Comparison of ENCODE assay signal across 9 cellular contexts in genomic region chr17:57783338-57783742, GRCh38. TPM values are rescaled to one million over a fixed set of nuclear protein-coding genes. Genes with fewer than 3 reads are reported as not detected.
DNase-seq lines count a peak whose midpoint lies in the region; ATAC-seq and TF ChIP-seq lines count a peak whose summit lies in the region.
"Had no signal": no experiment of that assay in that cellular context is flagged by ENCODE, and none has a peak within 500 bp of the region (broad histone marks: within the 10 kb centered on the region; RNA-seq: fewer than 3 reads in every experiment).

No MANE protein-coding gene starts in this region.

- peak overlapping the region; percentile 40 for H3K4me2 ChIP-seq in trophoblast cell (ENCODE audit: low read length)

- H2BK12ac ChIP-seq in trophoblast cell (ENCODE audit: low read length), result peak overlapping the region; percentile 42

- H3K79me1 ChIP-seq in trophoblast cell (ENCODE audit: low read length), result peaks cover 11% of the 10 kb centered on the region

- H3K18ac ChIP-seq in trophoblast cell (ENCODE audit: low read length), result no peak overlapping the region

- no peaks in the 10 kb centered on the region for H3K36me3 ChIP-seq in trophoblast cell (ENCODE audit: control insufficient read depth in 1 of 2, insufficient read depth in 2 of 2, low read length in 2 of 2)
- H3K36me3 ChIP-seq in upper lobe of right lung, result no peaks in the 10 kb centered on the region

- TF ChIP-seq CTCF in upper lobe of right lung (IDR thresholded peaks at IDR 0.05), result peak; percentile 81

- H3K9me3 ChIP-seq in trophoblast cell (ENCODE audit: insufficient read depth, low read depth, low read length) (no peaks in the 10 kb centered on the region), upper lobe of right lung (no peaks in the 10 kb centered on the region)

- no peaks in the 10 kb centered on the region for H3K27me3 ChIP-seq in trophoblast cell (ENCODE audit: insufficient read depth, low read length)
- H3K27me3 ChIP-seq in upper lobe of right lung, result no peaks in the 10 kb centered on the region

- H3K27ac ChIP-seq in trophoblast cell (ENCODE audit: low read depth, low read length) (no peak overlapping the region), upper lobe of right lung (no peak overlapping the region)

- DNase-seq in DMS153 treated with DMSO at 0.1 percent for 48 hours (lab: John Stamatoyannopoulos, UW; ENCODE audit: unreplicated experiment), result peak; percentile 76
- peak; percentile 47 for DNase-seq in LoVo (ENCODE audit: low spot score)
- peak; percentile 61 for DNase-seq in SHP77 treated with DMSO at 0.1 percent for 48 hours (lab: John Stamatoyannopoulos, UW)
- DNase-seq in activated effector memory CD4-positive, alpha-beta T cell treated with Interleukin-2 at 50 U/mL for 16 hours, result peak; percentile 58
- DNase-seq in globus pallidus (ENCODE audit: low spot score), result peak; percentile 56
- peak; percentile 18 to 52 for DNase-seq in trophoblast cell
- DNase-seq in upper lobe of right lung, result peak; percentile 87

- H3K9ac ChIP-seq in trophoblast cell (ENCODE audit: low read length), result no peak overlapping the region

- H3K14ac ChIP-seq in trophoblast cell (ENCODE audit: low read length), result no peak overlapping the region

- ATAC-seq in upper lobe of right lung, result peak; percentile 93
- ATAC-seq in GM21515 (IDR thresholded peaks at IDR 0.05; ENCODE audit: unreplicated experiment), result no peak

- H4K91ac ChIP-seq in trophoblast cell (ENCODE audit: low read depth, low read length), result no peak overlapping the region

- H3K4me1 ChIP-seq in trophoblast cell (ENCODE audit: control insufficient read depth in 1 of 2, insufficient read depth in 2 of 2, low read length in 2 of 2) (peaks cover 7 to 10% of the 10 kb centered on the region in 2 experiments), upper lobe of right lung (peaks cover 19% of the 10 kb centered on the region)

- no CpG with 5 or more reads among the region's 25 CpGs for WGBS in trophoblast cell (ENCODE audit: extremely low coverage, insufficient coverage, insufficient read length)

- intact Hi-C loops in upper lobe of right lung (cut with DNase I), result no loop called here

- H3K23ac ChIP-seq in trophoblast cell (ENCODE audit: low read length), result no peak overlapping the region

- H3K79me2 ChIP-seq in trophoblast cell (ENCODE audit: control insufficient read depth, insufficient read depth, low read length, poor library complexity), result no peaks in the 10 kb centered on the region

- H3K4ac ChIP-seq in trophoblast cell (ENCODE audit: low read depth, low read length), result no peak overlapping the region

- no peak overlapping the region for H4K12ac ChIP-seq in trophoblast cell (ENCODE audit: low read depth, low read length)

- H2BK120ac ChIP-seq in trophoblast cell (ENCODE audit: insufficient read depth, low read length, poor library complexity), result no peak overlapping the region

- H4K8ac ChIP-seq in trophoblast cell (ENCODE audit: low read depth, low read length), result peak overlapping the region; percentile 50

- H2AFZ ChIP-seq in trophoblast cell (ENCODE audit: insufficient read depth, low read length, poor library complexity), result peak overlapping the region; percentile 17

- H3K4me3 ChIP-seq in trophoblast cell (ENCODE audit: low read depth, low read length) (no peak overlapping the region), upper lobe of right lung (no peak overlapping the region)

- no peak overlapping the region for H2AK5ac ChIP-seq in trophoblast cell (ENCODE audit: low read length)

- H2BK5ac ChIP-seq in trophoblast cell (ENCODE audit: low read depth, low read length, poor library complexity), result no peak overlapping the region

RNA-seq across cellular contexts. Expression of gene CCDC182, which starts 38.2 kb away (rescaled TPM):
- polyA plus RNA-seq in trophoblast cell (2013), result 0.05 TPM in 1 of 2 replicates, not detected in the other
- not detected for total RNA-seq in upper lobe of right lung
- polyA plus RNA-seq: adipose tissue had no signal

Comparison
In these comparisons a context has a peak if more than half of its experiments do, and no peak if none do; other contexts are left out.
1. DNase-seq: peak in every context shown above with its lines; median percentile 87 in upper lobe of right lung; 76 in DMS153 treated with DMSO at 0.1 percent for 48 hours; 61 in SHP77 treated with DMSO at 0.1 percent for 48 hours; 58 in activated effector memory CD4-positive, alpha-beta T cell treated with Interleukin-2 at 50 U/mL for 16 hours; 56 in globus pallidus; 47 in LoVo; 35 in trophoblast cell.